1 cellular context compared by ENCODE assay signal in the genomic region with DNA sequence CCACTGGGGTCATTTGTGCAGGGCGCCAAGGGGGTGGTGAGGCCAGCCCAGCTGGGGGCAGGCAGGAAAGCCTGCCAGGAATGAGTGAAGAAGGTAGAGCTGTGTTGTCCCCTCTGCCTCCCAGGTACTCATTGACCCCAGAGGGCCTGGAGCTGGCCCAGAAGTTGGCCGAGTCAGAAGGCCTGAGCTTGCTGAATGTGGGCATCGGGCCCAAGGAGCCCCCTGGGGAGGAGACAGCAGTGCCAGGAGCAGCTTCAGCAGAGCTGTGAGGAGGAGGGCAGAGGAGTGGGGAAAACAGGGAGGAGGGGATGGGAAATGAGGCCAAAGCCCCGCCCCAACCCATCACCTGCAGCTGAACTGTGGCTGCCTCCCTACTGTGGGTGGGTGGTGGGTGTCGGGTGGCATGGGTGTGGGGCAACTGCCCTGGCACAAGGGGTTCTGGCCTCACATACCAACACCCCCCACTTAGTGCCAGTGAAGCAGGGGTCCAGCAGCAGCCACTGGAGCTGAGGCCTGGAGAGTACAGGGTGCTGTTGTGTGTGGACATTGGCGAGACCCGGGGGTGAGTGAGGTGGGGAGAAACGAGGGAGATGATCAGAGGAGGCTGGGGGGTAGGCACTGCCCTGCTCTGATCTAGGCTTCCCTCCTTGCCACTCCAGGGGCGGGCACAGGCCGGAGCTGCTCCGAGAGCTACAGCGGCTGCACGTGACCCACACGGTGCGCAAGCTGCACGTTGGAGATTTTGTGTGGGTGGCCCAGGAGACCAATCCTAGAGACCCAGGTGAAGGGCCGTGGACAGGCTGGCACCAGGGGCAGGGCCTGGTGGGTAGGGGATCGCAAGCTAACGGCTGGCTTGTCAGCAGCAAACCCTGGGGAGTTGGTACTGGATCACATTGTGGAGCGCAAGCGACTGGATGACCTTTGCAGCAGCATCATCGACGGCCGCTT.
TF ChIP-seq lines count a peak whose summit lies in the region.

No MANE protein-coding gene starts in this region.

TF ChIP-seq in WTC11, 78 proteins besides CTCF, POLR2A, EP300 and RAD21 (continued from another document):
- TF ChIP-seq NFYB (CRISPR knock-in tag; conservative IDR thresholded peaks at IDR 0.05; ENCODE audit: low read depth): no peak
- TF ChIP-seq ZNF138 (CRISPR knock-in tag; conservative IDR thresholded peaks at IDR 0.05): no peak
- no peak for TF ChIP-seq CBFB (CRISPR knock-in tag; IDR thresholded peaks at IDR 0.05; ENCODE audit: low read depth)
- no peak for TF ChIP-seq IRF2 (CRISPR knock-in tag; IDR thresholded peaks at IDR 0.05; ENCODE audit: borderline replicate concordance, low read depth)
- no peak for TF ChIP-seq NR3C1 (CRISPR knock-in tag; conservative IDR thresholded peaks at IDR 0.05; ENCODE audit: low read depth)
- TF ChIP-seq, protein P1, sequence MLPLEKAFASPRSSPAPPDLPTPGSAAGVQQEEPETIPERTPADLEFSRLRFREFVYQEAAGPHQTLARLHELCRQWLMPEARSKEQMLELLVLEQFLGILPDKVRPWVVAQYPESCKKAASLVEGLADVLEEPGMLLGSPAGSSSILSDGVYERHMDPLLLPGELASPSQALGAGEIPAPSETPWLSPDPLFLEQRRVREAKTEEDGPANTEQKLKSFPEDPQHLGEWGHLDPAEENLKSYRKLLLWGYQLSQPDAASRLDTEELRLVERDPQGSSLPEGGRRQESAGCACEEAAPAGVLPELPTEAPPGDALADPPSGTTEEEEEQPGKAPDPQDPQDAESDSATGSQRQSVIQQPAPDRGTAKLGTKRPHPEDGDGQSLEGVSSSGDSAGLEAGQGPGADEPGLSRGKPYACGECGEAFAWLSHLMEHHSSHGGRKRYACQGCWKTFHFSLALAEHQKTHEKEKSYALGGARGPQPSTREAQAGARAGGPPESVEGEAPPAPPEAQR (CRISPR knock-in tag; IDR thresholded peaks at IDR 0.05): no peak
- no peak for TF ChIP-seq ZNF671 (CRISPR knock-in tag; IDR thresholded peaks at IDR 0.05)
- TF ChIP-seq ATF1 (CRISPR knock-in tag; IDR thresholded peaks at IDR 0.05): no peak
- TF ChIP-seq FOXK1 (CRISPR knock-in tag; IDR thresholded peaks at IDR 0.05): no peak
- TF ChIP-seq NR2C2 (CRISPR knock-in tag; IDR thresholded peaks at IDR 0.05): no peak
- TF ChIP-seq, protein P2, sequence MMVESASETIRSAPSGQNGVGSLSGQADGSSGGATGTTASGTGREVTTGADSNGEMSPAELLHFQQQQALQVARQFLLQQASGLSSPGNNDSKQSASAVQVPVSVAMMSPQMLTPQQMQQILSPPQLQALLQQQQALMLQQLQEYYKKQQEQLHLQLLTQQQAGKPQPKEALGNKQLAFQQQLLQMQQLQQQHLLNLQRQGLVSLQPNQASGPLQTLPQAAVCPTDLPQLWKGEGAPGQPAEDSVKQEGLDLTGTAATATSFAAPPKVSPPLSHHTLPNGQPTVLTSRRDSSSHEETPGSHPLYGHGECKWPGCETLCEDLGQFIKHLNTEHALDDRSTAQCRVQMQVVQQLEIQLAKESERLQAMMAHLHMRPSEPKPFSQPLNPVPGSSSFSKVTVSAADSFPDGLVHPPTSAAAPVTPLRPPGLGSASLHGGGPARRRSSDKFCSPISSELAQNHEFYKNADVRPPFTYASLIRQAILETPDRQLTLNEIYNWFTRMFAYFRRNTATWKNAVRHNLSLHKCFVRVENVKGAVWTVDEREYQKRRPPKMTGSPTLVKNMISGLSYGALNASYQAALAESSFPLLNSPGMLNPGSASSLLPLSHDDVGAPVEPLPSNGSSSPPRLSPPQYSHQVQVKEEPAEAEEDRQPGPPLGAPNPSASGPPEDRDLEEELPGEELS (CRISPR knock-in tag; IDR thresholded peaks at IDR 0.05): no peak
